9 cellular contexts compared by ENCODE assay signal in the genomic region with DNA sequence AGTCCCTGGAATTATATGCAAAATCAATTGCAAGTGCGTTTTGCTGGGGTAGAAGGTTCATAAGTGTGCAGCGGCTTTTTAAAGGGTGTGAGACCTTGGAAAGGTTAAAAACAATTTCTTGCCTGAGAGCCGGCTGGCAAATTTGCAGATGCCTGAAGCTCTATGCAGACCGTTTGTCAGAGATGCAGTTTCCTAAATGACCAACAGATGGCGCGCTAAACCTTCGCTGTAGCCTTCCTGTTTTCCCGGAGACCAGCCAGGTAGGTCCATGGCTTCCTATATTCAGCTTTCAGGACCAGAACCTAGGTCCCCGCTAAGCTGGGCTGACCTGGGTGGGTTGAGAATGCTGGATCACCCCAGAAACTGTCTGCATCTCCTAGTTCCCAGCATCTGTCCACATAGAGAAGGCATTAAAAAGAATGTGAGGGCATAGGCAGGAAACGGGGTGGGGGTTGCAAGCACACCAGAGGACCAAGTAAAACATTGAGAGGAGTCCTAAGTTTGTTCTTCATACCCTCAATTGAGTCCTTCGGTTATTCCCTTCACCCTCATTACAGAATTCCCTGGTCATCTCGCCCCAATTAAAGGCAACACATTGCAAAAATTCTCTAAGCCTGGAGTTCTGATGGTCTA. TPM values are rescaled to one million over a fixed set of nuclear protein-coding genes. Genes with fewer than 3 reads are reported as not detected.
DNase-seq lines count a peak whose midpoint lies in the region; ATAC-seq and TF ChIP-seq lines count a peak whose summit lies in the region.
"Had no signal": no experiment of that assay in that cellular context is flagged by ENCODE, and none has a peak within 500 bp of the region (broad histone marks: within the 10 kb centered on the region; RNA-seq: fewer than 3 reads in every experiment).

No MANE protein-coding gene starts in this region.

- no peak for ATAC-seq in activated naive CD8-positive, alpha-beta T cell treated with anti-CD3 and anti-CD28 coated beads, Interleukin-2, amount 50 U/mL, for 24 hours
- no peak for ATAC-seq in HG03571 (IDR thresholded peaks at IDR 0.05; ENCODE audit: unreplicated experiment)
- no peak for ATAC-seq in GM18519 (IDR thresholded peaks at IDR 0.05; ENCODE audit: low FRiP score, unreplicated experiment)

- H3K36me3 ChIP-seq in Karpas-422 (ENCODE audit: insufficient read depth, low read length) (no peaks in the 10 kb centered on the region), prostate gland (no peaks in the 10 kb centered on the region)

- H3K9me3 ChIP-seq in Karpas-422 (ENCODE audit: low read length) (no peaks in the 10 kb centered on the region), prostate gland (no peaks in the 10 kb centered on the region)

- no peaks in the 10 kb centered on the region for H3K4me1 ChIP-seq in Karpas-422 (ENCODE audit: low read length)
- H3K4me1 ChIP-seq in prostate gland (replicated peaks): no peaks in the 10 kb centered on the region

- H3K4me1 Mint-ChIP-seq in activated naive CD8-positive, alpha-beta T cell treated with anti-CD3 and anti-CD28 coated beads, Interleukin-2, amount 50 U/mL, for 24 hours: no peaks in the 10 kb centered on the region

- no peaks in the 10 kb centered on the region for H4K20me1 ChIP-seq in Karpas-422 (ENCODE audit: insufficient read depth, low read depth, low read length)

- no peak overlapping the region for H2AFZ ChIP-seq in Karpas-422 (ENCODE audit: low read length)

- H3K27ac ChIP-seq in Karpas-422 (ENCODE audit: low read length) (no peak overlapping the region), prostate gland (no peak overlapping the region)

- peaks cover 3% of the 10 kb centered on the region for H3K9me3 Mint-ChIP-seq in activated naive CD8-positive, alpha-beta T cell treated with anti-CD3 and anti-CD28 coated beads, Interleukin-2, amount 50 U/mL, for 24 hours

- H3K9me2 ChIP-seq in Karpas-422 (replicated peaks; ENCODE audit: insufficient read depth, low read length): no peaks in the 10 kb centered on the region

- peak; percentile 74 to 93 (median 90) for TF ChIP-seq CTCF in prostate gland (IDR thresholded peaks at IDR 0.05)

- no peaks in the 10 kb centered on the region for H3K79me2 ChIP-seq in Karpas-422 (ENCODE audit: low read length)

- no peak for TF ChIP-seq POLR2A in prostate gland (IDR thresholded peaks at IDR 0.05)

- H3K4me3 Mint-ChIP-seq in activated naive CD8-positive, alpha-beta T cell treated with anti-CD3 and anti-CD28 coated beads, Interleukin-2, amount 50 U/mL, for 24 hours: no peak overlapping the region
- H3K4me3 Mint-ChIP-seq: activated naive CD8-positive, alpha-beta T cell had no signal

- DNase-seq in GDM1 (lab: John Stamatoyannopoulos, UW): peak; percentile 22
- peak; percentile 90 for DNase-seq in Karpas-422
- peak; percentile 1 for DNase-seq in OCI-M2 (lab: John Stamatoyannopoulos, UW; ENCODE audit: unreplicated experiment)
- peak; percentile 66 for DNase-seq in activated naive CD8-positive, alpha-beta T cell treated with anti-CD3 and anti-CD28 coated beads, Interleukin-2, amount 50 U/mL, for 24 hours
- DNase-seq in cardiac septum (ENCODE audit: low spot score): peak; percentile 80
- peak; percentile 88 for DNase-seq in prostate gland (ENCODE audit: low spot score)

- no peak overlapping the region for H3K4me2 ChIP-seq in Karpas-422 (ENCODE audit: low read depth, low read length, poor library complexity, severe bottlenecking)

- peaks cover 29% of the 10 kb centered on the region for H3K27me3 Mint-ChIP-seq in activated naive CD8-positive, alpha-beta T cell treated with anti-CD3 and anti-CD28 coated beads, Interleukin-2, amount 50 U/mL, for 24 hours

- no peaks in the 10 kb centered on the region for H3K36me3 Mint-ChIP-seq in activated naive CD8-positive, alpha-beta T cell treated with anti-CD3 and anti-CD28 coated beads, Interleukin-2, amount 50 U/mL, for 24 hours (ENCODE audit: low read depth)
- H3K36me3 Mint-ChIP-seq: activated naive CD8-positive, alpha-beta T cell had no signal

- 17% methylated on average over 12 of the region's 12 CpGs for WGBS in prostate gland

- H3K9ac ChIP-seq in Karpas-422 (ENCODE audit: low read length): no peak overlapping the region

- no peaks in the 10 kb centered on the region for H3K27me3 ChIP-seq in Karpas-422 (ENCODE audit: low read length)
- H3K27me3 ChIP-seq in prostate gland (replicated peaks; ENCODE audit: insufficient read depth): no peaks in the 10 kb centered on the region

- no peak overlapping the region for H3K27ac Mint-ChIP-seq in activated naive CD8-positive, alpha-beta T cell treated with anti-CD3 and anti-CD28 coated beads, Interleukin-2, amount 50 U/mL, for 24 hours
- H3K27ac Mint-ChIP-seq: activated naive CD8-positive, alpha-beta T cell had no signal

- intact Hi-C loops in cardiac septum (cut with DNase I) (loop anchor here (1.0 to 2.0 kb wide), 3 partner anchors 130 to 469 kb away; no protein-coding TSS in a partner anchor), prostate gland (cut with DNase I) (loop anchor here (1.0 to 10.0 kb wide), 3 partner anchors 152 to 470 kb away; no protein-coding TSS in a partner anchor)

- H3K4me3 ChIP-seq in Karpas-422 (ENCODE audit: low read length) (no peak overlapping the region), prostate gland (no peak overlapping the region)

RNA-seq across cellular contexts. Expression of gene NOS1, which starts 5.7 kb away (rescaled TPM):
- not detected in 2 replicates for total RNA-seq in Karpas-422 (2014; rRNA removed; shearing (Covaris generic); ENCODE audit: low replicate concordance)
- total RNA-seq in cardiac septum: 0.32 TPM
- 1 to 10 TPM; 2.6 to 8.3 TPM for total RNA-seq in prostate gland

Comparison
In these comparisons a context has a peak if more than half of its experiments do, and no peak if none do; other contexts are left out.
1. DNase-seq: peak in every context shown above with its lines; median percentile 90 in Karpas-422; 88 in prostate gland; 80 in cardiac septum; 66 in activated naive CD8-positive, alpha-beta T cell treated with anti-CD3 and anti-CD28 coated beads, Interleukin-2, amount 50 U/mL, for 24 hours; 22 in GDM1; 1 in OCI-M2.